In genomic region chr19:56091066-56091490, GRCh38 we compare ENCODE assay signal across 12 cellular contexts. TPM values are rescaled to one million over a fixed set of nuclear protein-coding genes. Genes with fewer than 3 reads are reported as not detected.
A peak's percentile ranks its signal among the peaks of the same experiment; 100 is the strongest.
DNase-seq lines count a peak whose midpoint lies in the region; ATAC-seq and TF ChIP-seq lines count a peak whose summit lies in the region.
"Had no signal": no experiment of that assay in that cellular context is flagged by ENCODE, and none has a peak within 500 bp of the region (broad histone marks: within the 10 kb centered on the region; RNA-seq: fewer than 3 reads in every experiment).

No MANE protein-coding gene starts in this region.

- peak overlapping the region; percentile 85 for H3K27ac Mint-ChIP-seq in central memory CD8-positive, alpha-beta T cell (ENCODE audit: low read depth)
- H3K27ac Mint-ChIP-seq: B cell had no signal

- no peak overlapping the region for H3K27ac ChIP-seq in upper lobe of right lung
- H3K27ac ChIP-seq in thyroid gland, result no peak overlapping the region
- H3K27ac ChIP-seq in WERI-Rb-1, result no peak overlapping the region

- WGBS in thyroid gland, 2 donors, result 83 to 84% methylated on average over 10 of the region's 10 CpGs

- peaks cover 26% of the 10 kb centered on the region for H3K36me3 Mint-ChIP-seq in central memory CD8-positive, alpha-beta T cell (ENCODE audit: insufficient read depth)

- H3K4me1 ChIP-seq in upper lobe of right lung, result peaks cover 9% of the 10 kb centered on the region
- H3K4me1 ChIP-seq in thyroid gland, result no peaks in the 10 kb centered on the region

- DNase-seq in Right ventricle myocardium inferior (ENCODE audit: missing footprints) (peak; percentile 9), cardiac septum (ENCODE audit: low spot score) (no peak), kidney tubule cell (ENCODE audit: low spot score) (peak; percentile 36), upper lobe of right lung (no peak), thyroid gland (no peak), WERI-Rb-1 (no peak), GOT3 (lab: John Stamatoyannopoulos, UW) (no peak)
- DNase-seq in central memory CD8-positive, alpha-beta T cell (ENCODE audit: low spot score in 2 of 2), result no peak
- DNase-seq: activated CD4-positive, alpha-beta T cell treated with anti-CD3 and anti-CD28 coated beads, Interleukin-2, amount 50 U/mL, for 4 hours; NCI-H146; stimulated activated CD8-positive, alpha-beta memory T cell treated with anti-CD3 and anti-CD28 coated beads, Interleukin-4, amount 100 ng/mL, for 48 hours had no signal

- peaks cover 27% of the 10 kb centered on the region for H3K4me1 Mint-ChIP-seq in central memory CD8-positive, alpha-beta T cell

- H3K9me3 Mint-ChIP-seq in central memory CD8-positive, alpha-beta T cell, result no peaks in the 10 kb centered on the region

- H3K36me3 ChIP-seq in upper lobe of right lung (peaks cover 7% of the 10 kb centered on the region), thyroid gland (peaks cover 3 to 4% of the 10 kb centered on the region in 2 donors), WERI-Rb-1 (peaks cover 26% of the 10 kb centered on the region)

- no peak for TF ChIP-seq CTCF in upper lobe of right lung (IDR thresholded peaks at IDR 0.05)
- no peak for TF ChIP-seq CTCF in thyroid gland (IDR thresholded peaks at IDR 0.05)
- TF ChIP-seq CTCF in WERI-Rb-1 (IDR thresholded peaks at IDR 0.05; ENCODE audit: low read depth, low read length), result no peak

- H3K9me3 ChIP-seq in upper lobe of right lung (no peaks in the 10 kb centered on the region), thyroid gland (no peaks in the 10 kb centered on the region), WERI-Rb-1 (ENCODE audit: severe bottlenecking) (no peaks in the 10 kb centered on the region)

- intact Hi-C loops in Right ventricle myocardium inferior (cut with DNase I), result no loop called here
- intact Hi-C loops in cardiac septum (cut with DNase I), result no loop called here
- intact Hi-C loops in upper lobe of right lung (cut with DNase I), result no loop called here
- intact Hi-C loops in thyroid gland (cut with DNase I), result no loop called here

- H3K4me3 Mint-ChIP-seq in central memory CD8-positive, alpha-beta T cell, result peak overlapping the region; percentile 64
- H3K4me3 Mint-ChIP-seq: B cell had no signal

- H3K4me3 ChIP-seq in upper lobe of right lung (peak overlapping the region; percentile 16), thyroid gland (replicated peaks in 1 of 3) (no peak overlapping the region), WERI-Rb-1 (ENCODE audit: low read depth, low read length) (no peak overlapping the region)

- H3K27me3 Mint-ChIP-seq in central memory CD8-positive, alpha-beta T cell, result no peaks in the 10 kb centered on the region
- H3K27me3 Mint-ChIP-seq: B cell had no signal

- ATAC-seq in Right ventricle myocardium inferior (peak; percentile 61), upper lobe of right lung (peak; percentile 17)
- ATAC-seq in central memory CD8-positive, alpha-beta T cell (replicated peaks; ENCODE audit: extremely low read depth, poor library complexity, severe bottlenecking), result no peak

- no peaks in the 10 kb centered on the region for H3K27me3 ChIP-seq in upper lobe of right lung
- H3K27me3 ChIP-seq in thyroid gland, result no peaks in the 10 kb centered on the region
- no peaks in the 10 kb centered on the region for H3K27me3 ChIP-seq in WERI-Rb-1 (ENCODE audit: insufficient read depth, low read depth, severe bottlenecking)

- no peak for TF ChIP-seq POLR2A in thyroid gland (IDR thresholded peaks at IDR 0.05)

RNA-seq across cellular contexts. Expression of gene ZNF787, which starts 30.0 kb away (rescaled TPM):
- total RNA-seq in Right ventricle myocardium inferior (35.3 TPM), cardiac septum (29.5 TPM), upper lobe of right lung (40.7 TPM), thyroid gland (10 to 100 TPM in 3 of 4 donors, 1 to 10 TPM in 1; 7.8 to 21.3 (median 14.2) TPM)

RNA-seq across cellular contexts. Expression of gene ZNF444, which starts 50.0 kb away (rescaled TPM):
- total RNA-seq in Right ventricle myocardium inferior (29.1 TPM), cardiac septum (22.9 TPM), upper lobe of right lung (37.3 TPM), thyroid gland (10 to 100 TPM; 35.1 to 53.0 (median 45.5) TPM)

Comparison
In these comparisons a context has a peak if more than half of its experiments do, and no peak if none do; other contexts are left out.
1. DNase-seq: peak in Right ventricle myocardium inferior (single experiment) and kidney tubule cell (single experiment); none in cardiac septum (single experiment), central memory CD8-positive, alpha-beta T cell (0 of 2), upper lobe of right lung (single experiment), thyroid gland (0 of 2), WERI-Rb-1 (single experiment) and GOT3 (single experiment).